In the genomic region with DNA sequence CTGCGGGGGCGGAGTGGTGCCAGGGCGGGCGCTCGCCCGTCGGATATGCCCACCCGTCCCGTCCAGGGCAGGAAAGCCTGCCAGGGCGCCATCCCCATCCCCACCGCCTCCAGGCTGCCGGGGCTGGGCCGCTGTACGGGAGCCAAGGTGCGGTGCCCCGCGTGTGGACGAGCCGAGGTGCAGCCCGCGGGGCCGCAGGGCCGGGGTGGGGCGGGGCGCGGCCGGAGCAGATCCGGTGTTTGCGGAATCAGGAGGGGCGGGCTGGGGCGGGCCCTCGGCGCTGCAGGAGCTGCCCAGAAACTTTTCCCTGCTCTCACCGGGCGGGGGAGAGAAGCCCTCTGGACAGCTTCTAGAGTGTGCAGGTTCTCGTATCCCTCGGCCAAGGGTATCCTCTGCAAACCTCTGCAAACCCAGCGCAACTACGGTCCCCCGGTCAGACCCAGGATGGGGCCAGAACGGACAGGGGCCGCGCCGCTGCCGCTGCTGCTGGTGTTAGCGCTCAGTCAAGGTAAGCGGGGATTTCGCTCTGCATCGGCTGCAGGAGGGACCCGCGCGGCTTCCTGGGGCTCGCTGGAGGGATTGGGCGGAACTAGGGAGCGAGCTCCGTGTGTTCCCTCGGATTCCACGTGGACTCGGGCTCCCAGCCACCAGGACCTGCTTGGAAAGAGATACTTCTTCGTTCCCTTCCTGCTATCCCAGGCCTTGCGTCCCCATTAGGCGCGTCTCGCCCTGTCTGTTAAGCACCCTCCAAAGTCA, we compare ENCODE assay signal across 1 cellular context.
TF ChIP-seq lines count a peak whose summit lies in the region.

A gene (plus strand): TSS at position 328 of the 756 bp plus-strand sequence. CDS start 117 bp downstream, at position 445.

TF ChIP-seq in HepG2, 621 proteins besides CTCF, POLR2A, EP300 and RAD21 (continued from another document and continues in another):
- TF ChIP-seq, protein P1, sequence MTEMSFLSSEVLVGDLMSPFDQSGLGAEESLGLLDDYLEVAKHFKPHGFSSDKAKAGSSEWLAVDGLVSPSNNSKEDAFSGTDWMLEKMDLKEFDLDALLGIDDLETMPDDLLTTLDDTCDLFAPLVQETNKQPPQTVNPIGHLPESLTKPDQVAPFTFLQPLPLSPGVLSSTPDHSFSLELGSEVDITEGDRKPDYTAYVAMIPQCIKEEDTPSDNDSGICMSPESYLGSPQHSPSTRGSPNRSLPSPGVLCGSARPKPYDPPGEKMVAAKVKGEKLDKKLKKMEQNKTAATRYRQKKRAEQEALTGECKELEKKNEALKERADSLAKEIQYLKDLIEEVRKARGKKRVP (CRISPR knock-in tag; IDR thresholded peaks at IDR 0.05), result peak in 1 of 2 experiments; percentile 61; a peak in 2 of 4 replicates
- TF ChIP-seq TOPORS (CRISPR knock-in tag; IDR thresholded peaks at IDR 0.05) (no peak; the same call in 1 of the 2 replicates), SRSF9 (IDR thresholded peaks at IDR 0.05; ENCODE audit: borderline replicate concordance, insufficient read depth, low read depth, low read length, poor library complexity, severe bottlenecking) (no peak), JUND (CRISPR knock-in tag; IDR thresholded peaks at IDR 0.05) (peak; percentile 34; the same call in 1 of the 2 replicates), ZNF598 (CRISPR knock-in tag; IDR thresholded peaks at IDR 0.05; ENCODE audit: borderline replicate concordance) (no peak), NR2C2 (CRISPR knock-in tag; IDR thresholded peaks at IDR 0.05; ENCODE audit: borderline replicate concordance) (peak; percentile 29; the same call in 1 of the 2 replicates), ZNF354B (CRISPR knock-in tag; IDR thresholded peaks at IDR 0.05) (0 out of 2 replicates have a peak, but pooled peaks have one; percentile 67), ZNF350 (CRISPR knock-in tag; IDR thresholded peaks at IDR 0.05; ENCODE audit: borderline replicate concordance, low read depth) (no peak), MEIS2 (CRISPR knock-in tag; IDR thresholded peaks at IDR 0.05) (peak; percentile 50; the same call in 1 of the 2 replicates), KDM1A (CRISPR knock-in tag; IDR thresholded peaks at IDR 0.05) (no peak), MAFG (CRISPR knock-in tag; IDR thresholded peaks at IDR 0.05) (no peak), ZSCAN20 (CRISPR knock-in tag; IDR thresholded peaks at IDR 0.05; ENCODE audit: borderline replicate concordance) (no peak), HES4 (CRISPR knock-in tag; IDR thresholded peaks at IDR 0.05; ENCODE audit: borderline replicate concordance) (0 out of 2 replicates have a peak, but pooled peaks have one; percentile 45), ZNF235 (CRISPR knock-in tag; IDR thresholded peaks at IDR 0.05; ENCODE audit: borderline replicate concordance) (no peak; the same call in 1 of the 2 replicates), MAZ (IDR thresholded peaks at IDR 0.05; ENCODE audit: borderline replicate concordance, low read depth, low read length) (no peak; the same call in 1 of the 2 replicates), MAZ (CRISPR knock-in tag; IDR thresholded peaks at IDR 0.05; ENCODE audit: low read depth) (peak; percentile 75), ZNF263 (CRISPR knock-in tag; IDR thresholded peaks at IDR 0.05) (no peak), FOXA3 (CRISPR knock-in tag; IDR thresholded peaks at IDR 0.05) (peak; percentile 27; the same call in 1 of the 2 replicates), SP5 (CRISPR knock-in tag; IDR thresholded peaks at IDR 0.05; ENCODE audit: borderline replicate concordance, low read depth) (peak; percentile 85), ZNF713 (CRISPR knock-in tag; IDR thresholded peaks at IDR 0.05) (no peak), ZMYM2 (CRISPR knock-in tag; IDR thresholded peaks at IDR 0.05) (no peak), ZNF446 (CRISPR knock-in tag; IDR thresholded peaks at IDR 0.05) (no peak; the same call in none of the 2 replicates), ATM (IDR thresholded peaks at IDR 0.05; ENCODE audit: borderline replicate concordance) (no peak), SYNCRIP (IDR thresholded peaks at IDR 0.05; ENCODE audit: insufficient read depth, low read depth, low read length) (no peak), ZNF33A (CRISPR knock-in tag; IDR thresholded peaks at IDR 0.05; ENCODE audit: borderline replicate concordance) (no peak), ZKSCAN5 (CRISPR knock-in tag; IDR thresholded peaks at IDR 0.05) (no peak), ZSCAN9 (CRISPR knock-in tag; IDR thresholded peaks at IDR 0.05; ENCODE audit: borderline replicate concordance) (peak; percentile 18; the same call in 1 of the 2 replicates), ZNF572 (CRISPR knock-in tag; IDR thresholded peaks at IDR 0.05) (no peak), ZNF777 (CRISPR knock-in tag; IDR thresholded peaks at IDR 0.05) (peak; percentile 96)
- TF ChIP-seq, protein P2, sequence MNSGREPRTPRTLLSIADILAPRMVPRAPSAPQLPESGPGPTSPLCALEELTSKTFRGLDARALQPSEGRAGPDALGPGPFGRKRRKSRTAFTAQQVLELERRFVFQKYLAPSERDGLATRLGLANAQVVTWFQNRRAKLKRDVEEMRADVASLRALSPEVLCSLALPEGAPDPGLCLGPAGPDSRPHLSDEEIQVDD (CRISPR knock-in tag; IDR thresholded peaks at IDR 0.05; ENCODE audit: borderline replicate concordance), result no peak
- TF ChIP-seq, protein P3, sequence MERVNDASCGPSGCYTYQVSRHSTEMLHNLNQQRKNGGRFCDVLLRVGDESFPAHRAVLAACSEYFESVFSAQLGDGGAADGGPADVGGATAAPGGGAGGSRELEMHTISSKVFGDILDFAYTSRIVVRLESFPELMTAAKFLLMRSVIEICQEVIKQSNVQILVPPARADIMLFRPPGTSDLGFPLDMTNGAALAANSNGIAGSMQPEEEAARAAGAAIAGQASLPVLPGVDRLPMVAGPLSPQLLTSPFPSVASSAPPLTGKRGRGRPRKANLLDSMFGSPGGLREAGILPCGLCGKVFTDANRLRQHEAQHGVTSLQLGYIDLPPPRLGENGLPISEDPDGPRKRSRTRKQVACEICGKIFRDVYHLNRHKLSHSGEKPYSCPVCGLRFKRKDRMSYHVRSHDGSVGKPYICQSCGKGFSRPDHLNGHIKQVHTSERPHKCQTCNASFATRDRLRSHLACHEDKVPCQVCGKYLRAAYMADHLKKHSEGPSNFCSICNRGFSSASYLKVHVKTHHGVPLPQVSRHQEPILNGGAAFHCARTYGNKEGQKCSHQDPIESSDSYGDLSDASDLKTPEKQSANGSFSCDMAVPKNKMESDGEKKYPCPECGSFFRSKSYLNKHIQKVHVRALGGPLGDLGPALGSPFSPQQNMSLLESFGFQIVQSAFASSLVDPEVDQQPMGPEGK (CRISPR knock-in tag; IDR thresholded peaks at IDR 0.05), result peak; percentile 66
- TF ChIP-seq, protein P4, sequence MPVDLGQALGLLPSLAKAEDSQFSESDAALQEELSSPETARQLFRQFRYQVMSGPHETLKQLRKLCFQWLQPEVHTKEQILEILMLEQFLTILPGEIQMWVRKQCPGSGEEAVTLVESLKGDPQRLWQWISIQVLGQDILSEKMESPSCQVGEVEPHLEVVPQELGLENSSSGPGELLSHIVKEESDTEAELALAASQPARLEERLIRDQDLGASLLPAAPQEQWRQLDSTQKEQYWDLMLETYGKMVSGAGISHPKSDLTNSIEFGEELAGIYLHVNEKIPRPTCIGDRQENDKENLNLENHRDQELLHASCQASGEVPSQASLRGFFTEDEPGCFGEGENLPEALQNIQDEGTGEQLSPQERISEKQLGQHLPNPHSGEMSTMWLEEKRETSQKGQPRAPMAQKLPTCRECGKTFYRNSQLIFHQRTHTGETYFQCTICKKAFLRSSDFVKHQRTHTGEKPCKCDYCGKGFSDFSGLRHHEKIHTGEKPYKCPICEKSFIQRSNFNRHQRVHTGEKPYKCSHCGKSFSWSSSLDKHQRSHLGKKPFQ (CRISPR knock-in tag; IDR thresholded peaks at IDR 0.05; ENCODE audit: insufficient replicate concordance), result peak; percentile 51
- TF ChIP-seq, protein P5, sequence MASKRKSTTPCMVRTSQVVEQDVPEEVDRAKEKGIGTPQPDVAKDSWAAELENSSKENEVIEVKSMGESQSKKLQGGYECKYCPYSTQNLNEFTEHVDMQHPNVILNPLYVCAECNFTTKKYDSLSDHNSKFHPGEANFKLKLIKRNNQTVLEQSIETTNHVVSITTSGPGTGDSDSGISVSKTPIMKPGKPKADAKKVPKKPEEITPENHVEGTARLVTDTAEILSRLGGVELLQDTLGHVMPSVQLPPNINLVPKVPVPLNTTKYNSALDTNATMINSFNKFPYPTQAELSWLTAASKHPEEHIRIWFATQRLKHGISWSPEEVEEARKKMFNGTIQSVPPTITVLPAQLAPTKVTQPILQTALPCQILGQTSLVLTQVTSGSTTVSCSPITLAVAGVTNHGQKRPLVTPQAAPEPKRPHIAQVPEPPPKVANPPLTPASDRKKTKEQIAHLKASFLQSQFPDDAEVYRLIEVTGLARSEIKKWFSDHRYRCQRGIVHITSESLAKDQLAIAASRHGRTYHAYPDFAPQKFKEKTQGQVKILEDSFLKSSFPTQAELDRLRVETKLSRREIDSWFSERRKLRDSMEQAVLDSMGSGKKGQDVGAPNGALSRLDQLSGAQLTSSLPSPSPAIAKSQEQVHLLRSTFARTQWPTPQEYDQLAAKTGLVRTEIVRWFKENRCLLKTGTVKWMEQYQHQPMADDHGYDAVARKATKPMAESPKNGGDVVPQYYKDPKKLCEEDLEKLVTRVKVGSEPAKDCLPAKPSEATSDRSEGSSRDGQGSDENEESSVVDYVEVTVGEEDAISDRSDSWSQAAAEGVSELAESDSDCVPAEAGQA (IDR thresholded peaks at IDR 0.05; ENCODE audit: low read depth), result no peak
- TF ChIP-seq, protein P5 (CRISPR knock-in tag; IDR thresholded peaks at IDR 0.05; ENCODE audit: borderline replicate concordance), result no peak
- TF ChIP-seq, protein P6, sequence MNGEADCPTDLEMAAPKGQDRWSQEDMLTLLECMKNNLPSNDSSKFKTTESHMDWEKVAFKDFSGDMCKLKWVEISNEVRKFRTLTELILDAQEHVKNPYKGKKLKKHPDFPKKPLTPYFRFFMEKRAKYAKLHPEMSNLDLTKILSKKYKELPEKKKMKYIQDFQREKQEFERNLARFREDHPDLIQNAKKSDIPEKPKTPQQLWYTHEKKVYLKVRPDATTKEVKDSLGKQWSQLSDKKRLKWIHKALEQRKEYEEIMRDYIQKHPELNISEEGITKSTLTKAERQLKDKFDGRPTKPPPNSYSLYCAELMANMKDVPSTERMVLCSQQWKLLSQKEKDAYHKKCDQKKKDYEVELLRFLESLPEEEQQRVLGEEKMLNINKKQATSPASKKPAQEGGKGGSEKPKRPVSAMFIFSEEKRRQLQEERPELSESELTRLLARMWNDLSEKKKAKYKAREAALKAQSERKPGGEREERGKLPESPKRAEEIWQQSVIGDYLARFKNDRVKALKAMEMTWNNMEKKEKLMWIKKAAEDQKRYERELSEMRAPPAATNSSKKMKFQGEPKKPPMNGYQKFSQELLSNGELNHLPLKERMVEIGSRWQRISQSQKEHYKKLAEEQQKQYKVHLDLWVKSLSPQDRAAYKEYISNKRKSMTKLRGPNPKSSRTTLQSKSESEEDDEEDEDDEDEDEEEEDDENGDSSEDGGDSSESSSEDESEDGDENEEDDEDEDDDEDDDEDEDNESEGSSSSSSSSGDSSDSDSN (CRISPR knock-in tag; IDR thresholded peaks at IDR 0.05), result peak; percentile 93; the same call in 1 of the 2 replicates
- TF ChIP-seq, protein P7, sequence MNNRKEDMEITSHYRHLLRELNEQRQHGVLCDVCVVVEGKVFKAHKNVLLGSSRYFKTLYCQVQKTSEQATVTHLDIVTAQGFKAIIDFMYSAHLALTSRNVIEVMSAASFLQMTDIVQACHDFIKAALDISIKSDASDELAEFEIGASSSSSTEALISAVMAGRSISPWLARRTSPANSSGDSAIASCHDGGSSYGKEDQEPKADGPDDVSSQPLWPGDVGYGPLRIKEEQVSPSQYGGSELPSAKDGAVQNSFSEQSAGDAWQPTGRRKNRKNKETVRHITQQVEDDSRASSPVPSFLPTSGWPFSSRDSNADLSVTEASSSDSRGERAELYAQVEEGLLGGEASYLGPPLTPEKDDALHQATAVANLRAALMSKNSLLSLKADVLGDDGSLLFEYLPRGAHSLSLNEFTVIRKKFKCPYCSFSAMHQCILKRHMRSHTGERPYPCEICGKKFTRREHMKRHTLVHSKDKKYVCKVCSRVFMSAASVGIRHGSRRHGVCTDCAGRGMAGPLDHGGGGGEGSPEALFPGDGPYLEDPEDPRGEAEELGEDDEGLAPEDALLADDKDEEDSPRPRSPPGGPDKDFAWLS (CRISPR knock-in tag; IDR thresholded peaks at IDR 0.05; ENCODE audit: borderline replicate concordance), result no peak; the same call in 1 of the 2 replicates
- TF ChIP-seq, protein P8, sequence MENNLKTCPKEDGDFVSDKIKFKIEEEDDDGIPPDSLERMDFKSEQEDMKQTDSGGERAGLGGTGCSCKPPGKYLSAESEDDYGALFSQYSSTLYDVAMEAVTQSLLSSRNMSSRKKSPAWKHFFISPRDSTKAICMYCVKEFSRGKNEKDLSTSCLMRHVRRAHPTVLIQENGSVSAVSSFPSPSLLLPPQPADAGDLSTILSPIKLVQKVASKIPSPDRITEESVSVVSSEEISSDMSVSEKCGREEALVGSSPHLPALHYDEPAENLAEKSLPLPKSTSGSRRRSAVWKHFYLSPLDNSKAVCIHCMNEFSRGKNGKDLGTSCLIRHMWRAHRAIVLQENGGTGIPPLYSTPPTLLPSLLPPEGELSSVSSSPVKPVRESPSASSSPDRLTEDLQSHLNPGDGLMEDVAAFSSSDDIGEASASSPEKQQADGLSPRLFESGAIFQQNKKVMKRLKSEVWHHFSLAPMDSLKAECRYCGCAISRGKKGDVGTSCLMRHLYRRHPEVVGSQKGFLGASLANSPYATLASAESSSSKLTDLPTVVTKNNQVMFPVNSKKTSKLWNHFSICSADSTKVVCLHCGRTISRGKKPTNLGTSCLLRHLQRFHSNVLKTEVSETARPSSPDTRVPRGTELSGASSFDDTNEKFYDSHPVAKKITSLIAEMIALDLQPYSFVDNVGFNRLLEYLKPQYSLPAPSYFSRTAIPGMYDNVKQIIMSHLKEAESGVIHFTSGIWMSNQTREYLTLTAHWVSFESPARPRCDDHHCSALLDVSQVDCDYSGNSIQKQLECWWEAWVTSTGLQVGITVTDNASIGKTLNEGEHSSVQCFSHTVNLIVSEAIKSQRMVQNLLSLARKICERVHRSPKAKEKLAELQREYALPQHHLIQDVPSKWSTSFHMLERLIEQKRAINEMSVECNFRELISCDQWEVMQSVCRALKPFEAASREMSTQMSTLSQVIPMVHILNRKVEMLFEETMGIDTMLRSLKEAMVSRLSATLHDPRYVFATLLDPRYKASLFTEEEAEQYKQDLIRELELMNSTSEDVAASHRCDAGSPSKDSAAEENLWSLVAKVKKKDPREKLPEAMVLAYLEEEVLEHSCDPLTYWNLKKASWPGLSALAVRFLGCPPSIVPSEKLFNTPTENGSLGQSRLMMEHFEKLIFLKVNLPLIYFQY (CRISPR knock-in tag; IDR thresholded peaks at IDR 0.05; ENCODE audit: borderline replicate concordance), result no peak; the same call in 1 of the 2 replicates
